ENCODE assay signal across 1 cellular context in the genomic region with DNA sequence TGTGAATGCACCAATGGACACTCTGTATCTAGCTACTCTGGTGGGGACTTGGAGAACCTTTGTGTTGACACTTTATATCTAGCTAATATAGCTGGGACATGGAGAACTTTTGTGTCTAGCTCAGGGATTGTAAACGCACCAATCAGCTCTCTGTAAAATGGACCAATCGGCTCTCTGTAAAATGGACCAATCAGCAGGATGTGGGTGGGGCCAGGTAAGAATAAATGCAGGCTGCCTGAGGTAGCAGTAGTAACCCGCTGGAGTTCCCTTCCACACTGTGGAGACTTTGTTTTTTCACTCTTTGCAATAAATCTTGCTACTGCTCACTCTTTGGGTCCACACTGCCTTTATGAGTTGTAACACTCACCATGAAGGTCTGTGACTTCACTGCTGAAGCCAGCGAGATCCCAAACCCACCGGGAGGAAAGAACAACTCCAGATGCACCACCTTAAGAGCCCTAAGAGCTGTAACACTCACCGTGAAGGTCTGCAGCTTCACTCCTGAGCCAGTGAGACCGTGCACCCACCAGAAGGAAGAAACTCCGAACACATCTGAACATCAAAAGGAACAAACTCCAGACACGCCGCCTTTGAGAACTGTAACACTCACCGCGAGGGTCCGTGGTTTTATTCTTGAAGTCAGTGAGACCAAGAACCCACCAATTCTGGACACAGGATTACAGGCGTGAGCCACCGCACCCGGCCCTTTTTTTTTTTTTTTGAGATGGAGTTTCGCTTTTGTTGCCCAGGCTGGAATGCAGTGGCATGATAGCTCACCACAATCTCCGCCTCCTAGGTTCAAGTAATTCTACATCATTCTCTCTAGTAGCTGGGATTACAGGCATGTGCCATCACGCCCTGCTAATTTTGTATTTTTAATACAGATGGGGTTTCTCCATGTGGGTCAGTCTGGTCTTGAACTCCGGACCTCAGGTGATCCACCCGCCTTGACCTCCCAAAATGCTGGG.
A peak's percentile ranks its signal among the peaks of the same experiment; 100 is the strongest.
TF ChIP-seq lines count a peak whose summit lies in the region.

No MANE protein-coding gene starts in this region.

TF ChIP-seq in HCT116, 20 proteins besides CTCF, POLR2A, EP300 and RAD21:
- 0 out of 2 replicates have a peak, but pooled peaks have one; percentile 24 for TF ChIP-seq SP1 (IDR thresholded peaks at IDR 0.05; ENCODE audit: low read depth)
TF ChIP-seq in HCT116: peak in this region for 1; not testable (repeated sequence) for 19.
